Comparison of ENCODE assay signal across 24 cellular contexts in the genomic region with DNA sequence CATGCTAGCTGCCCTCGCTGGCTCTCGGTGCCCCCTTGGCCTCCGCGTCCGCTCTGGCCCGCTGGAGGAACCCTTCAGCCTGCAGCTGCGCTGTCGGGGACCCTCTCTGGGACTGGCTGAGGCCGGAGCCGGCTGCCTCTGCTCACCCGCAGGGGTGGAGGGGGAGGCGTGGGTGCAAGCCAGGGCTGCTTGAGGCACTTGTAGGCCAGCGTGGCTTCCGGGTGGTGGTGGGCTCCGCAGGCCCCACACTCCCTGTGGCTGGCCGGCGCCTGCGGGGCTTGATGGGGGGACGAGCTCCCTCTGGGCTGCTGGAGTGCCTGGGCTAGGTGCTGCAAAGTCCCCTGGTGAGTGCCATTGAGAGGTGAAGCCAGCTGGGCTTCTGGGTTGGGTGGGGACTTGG.
A peak's percentile ranks its signal among the peaks of the same experiment; 100 is the strongest.
DNase-seq lines count a peak whose midpoint lies in the region; ATAC-seq, FAIRE-seq and TF ChIP-seq lines count a peak whose summit lies in the region.
"Had no signal": no experiment of that assay in that cellular context is flagged by ENCODE, and none has a peak within 500 bp of the region (broad histone marks: within the 10 kb centered on the region; RNA-seq: fewer than 3 reads in every experiment).

No MANE protein-coding gene starts in this region.

- WGBS in right cardiac atrium, result 93% methylated on average over 19 of the region's 19 CpGs

- DNase-seq in right cardiac atrium (peak in 2 of 3 donors; percentile 39 to 43), cardiac septum (ENCODE audit: low spot score) (no peak), kidney (peak; percentile 69), posterior vena cava (ENCODE audit: low spot score) (peak; percentile 69), NCI-H82 treated with DMSO at 0.1 percent for 48 hours (lab: John Stamatoyannopoulos, UW; ENCODE audit: unreplicated experiment) (no peak), DMS 273 (lab: John Stamatoyannopoulos, UW; ENCODE audit: unreplicated experiment) (no peak), NCI-H1930 (lab: John Stamatoyannopoulos, UW) (no peak)
- DNase-seq: 8988T; ACHN; AML-193; BE2C; CD4-positive, alpha-beta T cell; CD8-positive, alpha-beta memory T cell; DMS53; DMS79 treated with DMSO at 0.1 percent for 48 hours; GF-D8; GOT3; HCEC 1CT had no signal

- H3K27me3 ChIP-seq in right cardiac atrium (ENCODE audit: control insufficient read depth, insufficient read depth), result no peaks in the 10 kb centered on the region
- H3K27me3 ChIP-seq: BE2C; BLaER1 treated with 17β-estradiol and CSF1 and Interleukin-3, amounts not matched to agents 10 nM and 100 nM had no signal

- H3K4me3 ChIP-seq in right cardiac atrium (ENCODE audit: low read length), result no peak overlapping the region
- H3K4me3 ChIP-seq in kidney (ENCODE audit: low read length in 2 of 2), result no peak overlapping the region
- H3K4me3 ChIP-seq: A549; BLaER1 treated with 17β-estradiol and CSF1 and Interleukin-3, amounts not matched to agents 10 nM and 100 nM had no signal

- TF ChIP-seq CTCF in kidney (IDR thresholded peaks at IDR 0.05; ENCODE audit: borderline replicate concordance, extremely low read depth, insufficient read depth), result no peak

- no peak for ATAC-seq in right cardiac atrium
- ATAC-seq: A549 had no signal

- intact Hi-C loops in right cardiac atrium (cut with DNase I) (no loop called here), cardiac septum (cut with DNase I) (no loop called here), kidney (cut with DNase I) (no loop called here), posterior vena cava (cut with DNase I) (no loop called here)

- H3K36me3 ChIP-seq in kidney (ENCODE audit: control insufficient read depth in 1 of 2, insufficient read depth in 2 of 2, low read length in 2 of 2), result no peaks in the 10 kb centered on the region
- H3K36me3 ChIP-seq: BE2C; BLaER1 treated with 17β-estradiol and CSF1 and Interleukin-3, amounts not matched to agents 10 nM and 100 nM had no signal

- H3K9ac ChIP-seq in kidney (ENCODE audit: low read length in 2 of 2), result no peak overlapping the region
- H3K9ac ChIP-seq: BLaER1 treated with 17β-estradiol and CSF1 and Interleukin-3, amounts not matched to agents 10 nM and 100 nM had no signal

- peaks cover 2% of the 10 kb centered on the region for H3K9me3 ChIP-seq in right cardiac atrium (ENCODE audit: control insufficient read depth, low read length)
- H3K9me3 ChIP-seq in kidney (ENCODE audit: control insufficient read depth in 1 of 2, low read length in 2 of 2), result peaks cover 0 to 7% of the 10 kb centered on the region in 2 donors
- H3K9me3 ChIP-seq: A549, BE2C had no signal

- H3K4me1 ChIP-seq in right cardiac atrium (ENCODE audit: control insufficient read depth, insufficient read depth, low read length) (no peaks in the 10 kb centered on the region), kidney (ENCODE audit: control insufficient read depth in 1 of 2, insufficient read depth in 1 of 2, low read depth in 1 of 2, low read length in 2 of 2) (no peaks in the 10 kb centered on the region)
- H3K4me1 ChIP-seq: A549; BE2C; BLaER1 treated with 17β-estradiol and CSF1 and Interleukin-3, amounts not matched to agents 10 nM and 100 nM had no signal

- H3K27ac ChIP-seq in right cardiac atrium (ENCODE audit: low read length), result no peak overlapping the region
- H3K27ac ChIP-seq in kidney (ENCODE audit: low read depth in 2 of 2, low read length in 2 of 2), result no peak overlapping the region
- H3K27ac ChIP-seq: A549; BLaER1 treated with 17β-estradiol and CSF1 and Interleukin-3, amounts not matched to agents 10 nM and 100 nM had no signal

- FAIRE-seq in kidney (lab: Jason Lieb, UNC), result no peak
- FAIRE-seq: A549, D721Med, GM12891, GM18507, H54 had no signal

Comparison
In these comparisons a context has a peak if more than half of its experiments do, and no peak if none do; other contexts are left out.
1. DNase-seq: peak in right cardiac atrium (2 of 3), kidney (single experiment) and posterior vena cava (single experiment); none in cardiac septum (single experiment), NCI-H82 treated with DMSO at 0.1 percent for 48 hours (single experiment), DMS 273 (single experiment) and NCI-H1930 (0 of 2).